15 cellular contexts compared by ENCODE assay signal in the genomic region with DNA sequence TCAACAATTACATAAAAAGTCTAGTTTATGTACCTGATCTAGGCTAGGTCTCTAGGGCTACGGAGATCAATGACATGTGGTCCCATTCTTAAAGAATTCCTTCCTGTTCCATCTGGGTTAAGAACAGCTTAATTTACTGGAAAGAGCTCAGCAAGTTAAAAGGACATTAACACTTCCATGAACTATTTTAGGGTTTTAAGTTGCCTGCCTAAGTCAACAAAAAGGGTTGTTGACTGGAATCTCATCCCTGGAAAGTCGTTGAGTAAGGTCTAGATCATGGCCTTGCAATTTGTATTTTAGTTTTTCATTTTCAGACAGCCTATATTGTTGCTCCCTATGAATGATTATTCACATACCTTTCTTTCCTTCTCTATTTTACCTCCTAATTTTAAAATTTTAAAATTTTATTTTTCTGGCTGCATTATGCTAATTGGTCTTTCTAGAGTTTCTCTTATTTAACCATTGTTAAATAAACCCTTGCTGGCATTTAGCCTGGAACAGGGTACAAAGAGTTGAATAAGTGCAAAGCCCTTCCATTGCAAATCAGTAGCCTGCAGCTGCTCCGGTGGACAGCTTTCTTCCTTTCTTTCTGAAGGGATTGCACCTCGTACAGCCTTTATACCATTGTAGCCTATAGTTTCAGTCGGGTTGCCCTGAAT.
A peak's percentile ranks its signal among the peaks of the same experiment; 100 is the strongest.
DNase-seq lines count a peak whose midpoint lies in the region; TF ChIP-seq lines count a peak whose summit lies in the region.
"Had no signal": no experiment of that assay in that cellular context is flagged by ENCODE, and none has a peak within 500 bp of the region (broad histone marks: within the 10 kb centered on the region; RNA-seq: fewer than 3 reads in every experiment).

No MANE protein-coding gene starts in this region.

- H3K4me1 Mint-ChIP-seq in mesothelial cell of epicardium, result peaks cover 23% of the 10 kb centered on the region

- peaks cover 19% of the 10 kb centered on the region for H3K36me3 Mint-ChIP-seq in mesothelial cell of epicardium

- TF ChIP-seq CTCF in mesothelial cell of epicardium (IDR thresholded peaks at IDR 0.05; ENCODE audit: unreplicated experiment), result no peak

- peak; percentile 65 for DNase-seq in DMS79 treated with DMSO at 0.1 percent for 48 hours (lab: John Stamatoyannopoulos, UW)
- DNase-seq in NCI-H1105 (lab: John Stamatoyannopoulos, UW), result peak; percentile 9
- DNase-seq in globus pallidus (ENCODE audit: low spot score), result peak; percentile 12
- no peak for DNase-seq in mesothelial cell of epicardium (ENCODE audit: low spot score in 2 of 2, unreplicated experiment in 2 of 2)
- DNase-seq in stimulated activated CD4-positive, alpha-beta T cell treated with anti-CD3 and anti-CD28 coated beads, Interleukin-15, amount 100 ng/mL, for 24 hours, result no peak
- no peak for DNase-seq in activated CD4-positive, alpha-beta T cell treated with anti-CD3 and anti-CD28 coated beads for 48 hours
- no peak for DNase-seq in NCI-H526 (lab: John Stamatoyannopoulos, UW)
- DNase-seq: activated naive CD4-positive, alpha-beta T cell treated with Interleukin-2 at 50 U/mL for 16 hours; activated T-cell treated with anti-CD3 and anti-CD28 coated beads, Interleukin-2, amount 50 U/mL, for 24 hours; amniotic stem cell; HFFc6; NCI-H1930; NCI-H526 treated with DMSO at 0.1 percent for 48 hours; upper lobe of right lung had no signal

- H3K4me3 Mint-ChIP-seq in mesothelial cell of epicardium, result no peak overlapping the region
- H3K4me3 Mint-ChIP-seq: activated T-cell treated with anti-CD3 and anti-CD28 coated beads, Interleukin-2, amount 50 U/mL, for 24 hours; HFFc6; natural killer cell treated with Interleukin-12 subunit alpha and Interleukin-12 subunit beta and Interleukin-15 and Interleukin-18, amount 100 ng/mL, for 72 hours had no signal

- no peaks in the 10 kb centered on the region for H3K27me3 Mint-ChIP-seq in mesothelial cell of epicardium (ENCODE audit: low read depth)
- H3K27me3 Mint-ChIP-seq: activated T-cell treated with anti-CD3 and anti-CD28 coated beads, Interleukin-2, amount 50 U/mL, for 24 hours; natural killer cell treated with Interleukin-12 subunit alpha and Interleukin-12 subunit beta and Interleukin-15 and Interleukin-18, amount 100 ng/mL, for 72 hours had no signal

- H3K27ac Mint-ChIP-seq in mesothelial cell of epicardium, result peak overlapping the region; percentile 83
- H3K27ac Mint-ChIP-seq: activated T-cell treated with anti-CD3 and anti-CD28 coated beads, Interleukin-2, amount 50 U/mL, for 24 hours; HFFc6; natural killer cell treated with Interleukin-12 subunit alpha and Interleukin-12 subunit beta and Interleukin-15 and Interleukin-18, amount 100 ng/mL, for 72 hours had no signal

- H3K9me3 Mint-ChIP-seq in mesothelial cell of epicardium, result peaks cover 14% of the 10 kb centered on the region
- H3K9me3 Mint-ChIP-seq: activated T-cell treated with anti-CD3 and anti-CD28 coated beads, Interleukin-2, amount 50 U/mL, for 24 hours; HFFc6; natural killer cell treated with Interleukin-12 subunit alpha and Interleukin-12 subunit beta and Interleukin-15 and Interleukin-18, amount 100 ng/mL, for 72 hours had no signal

Comparison
In these comparisons a context has a peak if more than half of its experiments do, and no peak if none do; other contexts are left out.
1. DNase-seq: peak in DMS79 treated with DMSO at 0.1 percent for 48 hours (single experiment), NCI-H1105 (single experiment) and globus pallidus (single experiment); none in mesothelial cell of epicardium (0 of 2), stimulated activated CD4-positive, alpha-beta T cell treated with anti-CD3 and anti-CD28 coated beads, Interleukin-15, amount 100 ng/mL, for 24 hours (single experiment), activated CD4-positive, alpha-beta T cell treated with anti-CD3 and anti-CD28 coated beads for 48 hours (single experiment) and NCI-H526 (0 of 2).